26 cellular contexts compared by ENCODE assay signal in the genomic region with DNA sequence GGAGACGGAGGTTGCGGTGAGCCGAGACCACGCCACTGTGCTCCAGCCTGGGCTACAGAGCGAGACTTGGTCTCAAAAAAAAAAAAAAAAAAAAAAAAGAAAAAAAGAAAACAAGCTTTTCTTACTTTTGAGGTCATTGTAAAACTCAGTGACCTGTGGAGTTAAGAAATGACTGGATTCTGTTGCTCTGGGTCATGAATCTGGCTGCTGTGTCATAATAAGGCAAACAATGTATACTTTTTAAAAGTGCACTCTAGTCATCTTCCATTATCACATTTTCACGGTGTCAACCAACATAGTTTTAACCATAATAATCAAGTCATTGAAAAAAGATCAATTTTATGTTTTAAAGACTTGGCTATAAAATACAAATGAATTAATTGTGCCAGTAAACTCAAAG.
"Had no signal": no experiment of that assay in that cellular context is flagged by ENCODE, and none has a peak within 500 bp of the region (broad histone marks: within the 10 kb centered on the region; RNA-seq: fewer than 3 reads in every experiment).

No MANE protein-coding gene starts in this region.

- H3K4me1 ChIP-seq: colonic mucosa, esophagus squamous epithelium, gastrocnemius medialis, heart right ventricle, left lung, lower lobe of right lung had no signal

- H3K27ac Mint-ChIP-seq: dendritic cell treated with granulocyte-macrophage colony-stimulating factor and Interleukin-4, amounts not matched to agents 40 ng/mL and 50 ng/mL, for 4 days; effector memory CD8-positive, alpha-beta T cell; endodermal cell; naive thymus-derived CD4-positive, alpha-beta T cell had no signal

- H3K4me3 Mint-ChIP-seq: dendritic cell treated with granulocyte-macrophage colony-stimulating factor and Interleukin-4, amounts not matched to agents 40 ng/mL and 50 ng/mL, for 4 days; effector memory CD8-positive, alpha-beta T cell; endodermal cell; naive thymus-derived CD4-positive, alpha-beta T cell had no signal

- H3K36me3 Mint-ChIP-seq: naive thymus-derived CD4-positive, alpha-beta T cell had no signal

- H3K9me3 Mint-ChIP-seq: dendritic cell treated with granulocyte-macrophage colony-stimulating factor and Interleukin-4, amounts not matched to agents 40 ng/mL and 50 ng/mL, for 4 days had no signal

- DNase-seq: colonic mucosa; cortex of kidney; effector CD8-positive, alpha-beta T cell; effector memory CD8-positive, alpha-beta T cell; endodermal cell; erythroblast; esophagus squamous epithelium; foreskin fibroblast; foreskin melanocyte; gastrocnemius medialis; glutamatergic neuron; head of caudate nucleus; heart right ventricle; hippocampal formation; left cardiac atrium; left lung; left ventricle myocardium superior; lower lobe of right lung; midbrain; naive thymus-derived CD4-positive, alpha-beta T cell had no signal

- H3K9me3 ChIP-seq: colonic mucosa, gastrocnemius medialis had no signal

- H3K4me1 Mint-ChIP-seq: naive thymus-derived CD4-positive, alpha-beta T cell had no signal

- H3K27me3 ChIP-seq: colonic mucosa, esophagus squamous epithelium, gastrocnemius medialis, heart right ventricle, left lung had no signal

- H3K36me3 ChIP-seq: colonic mucosa, esophagus squamous epithelium, gastrocnemius medialis, heart right ventricle, left lung, lower lobe of right lung had no signal

- H3K27ac ChIP-seq: colonic mucosa, epithelial cell of prostate, esophagus squamous epithelium, gastrocnemius medialis, heart right ventricle, left lung, lower lobe of right lung had no signal

- H3K4me3 ChIP-seq: colonic mucosa, esophagus squamous epithelium, gastrocnemius medialis, heart right ventricle, left lung, lower lobe of right lung had no signal

- ATAC-seq: effector memory CD8-positive, alpha-beta T cell; esophagus mucosa; gastrocnemius medialis; heart right ventricle; left cardiac atrium; left lung; left ventricle myocardium superior; lower lobe of right lung; naive thymus-derived CD4-positive, alpha-beta T cell had no signal

- FAIRE-seq: endometrium, islet of Langerhans, keratinocyte had no signal

- H3K27me3 Mint-ChIP-seq: dendritic cell treated with granulocyte-macrophage colony-stimulating factor and Interleukin-4, amounts not matched to agents 40 ng/mL and 50 ng/mL, for 4 days; effector memory CD8-positive, alpha-beta T cell; naive thymus-derived CD4-positive, alpha-beta T cell had no signal
